9 cellular contexts compared by ENCODE assay signal in the genomic region with DNA sequence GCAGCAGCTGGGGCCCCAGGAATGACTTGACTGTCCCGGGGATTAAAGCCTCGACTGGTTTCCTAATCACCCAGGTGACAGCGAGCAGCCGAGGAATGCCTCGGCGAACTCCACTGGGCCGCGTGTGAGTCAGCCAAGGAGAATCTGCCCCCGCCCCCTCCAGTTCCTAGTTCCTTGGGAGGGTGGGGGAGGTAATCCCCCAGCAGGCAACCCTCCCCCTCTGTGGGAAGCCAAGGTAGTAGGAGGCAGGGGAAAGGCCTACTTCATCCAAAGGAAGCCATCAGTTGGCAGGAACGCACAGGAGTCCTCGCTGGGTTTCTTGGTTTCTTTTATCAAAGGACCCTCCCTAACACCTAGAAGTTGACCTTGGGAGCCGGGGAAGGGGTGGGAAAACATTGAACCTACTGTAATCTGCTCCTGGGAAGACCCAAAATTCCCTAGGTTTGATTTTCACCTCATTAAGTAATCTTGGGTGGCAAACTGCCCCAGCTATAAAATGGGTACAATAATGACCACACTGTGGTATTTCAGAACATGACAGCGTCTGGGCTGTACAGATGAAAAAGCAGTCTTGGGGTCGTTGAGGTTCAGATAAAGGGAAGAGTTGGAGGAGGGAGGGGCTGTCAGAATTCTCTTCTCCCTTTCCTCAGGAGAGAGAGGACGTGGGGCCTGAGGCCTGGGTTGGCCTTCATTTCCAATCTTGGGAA. TPM values are rescaled to one million over a fixed set of nuclear protein-coding genes. Genes with fewer than 3 reads are reported as not detected.
DNase-seq lines count a peak whose midpoint lies in the region; FAIRE-seq and TF ChIP-seq lines count a peak whose summit lies in the region.
"Had no signal": no experiment of that assay in that cellular context is flagged by ENCODE, and none has a peak within 500 bp of the region (broad histone marks: within the 10 kb centered on the region; RNA-seq: fewer than 3 reads in every experiment).

No MANE protein-coding gene starts in this region.

- H4K5ac ChIP-seq in H1 (ENCODE audit: insufficient read length, low read depth, low read length), result peak overlapping the region; percentile 19

- peaks cover 19% of the 10 kb centered on the region for H3K79me1 ChIP-seq in H1 (ENCODE audit: low read depth, low read length)

- H3K56ac ChIP-seq in H1 (replicated peaks; ENCODE audit: insufficient read length, low read depth, low read length), result no peak overlapping the region

- H3K23me2 ChIP-seq in H1 (ENCODE audit: low read depth, low read length), result peaks cover 18% of the 10 kb centered on the region

- H3K9me3 ChIP-seq in H1 (ENCODE audit: insufficient read depth in 2 of 2, low read depth in 1 of 2, low read length in 1 of 2), result no peaks in the 10 kb centered on the region

- FAIRE-seq in H1 (lab: Jason Lieb, UNC), result no peak

- H3K4me1 ChIP-seq in H1 (replicated peaks in 1 of 4; ENCODE audit: control insufficient read depth in 3 of 4, insufficient read depth in 4 of 4, low read length in 3 of 4), result peaks cover 18 to 38% (median 33%) of the 10 kb centered on the region in 4 experiments

- H2BK120ac ChIP-seq in H1 (replicated peaks; ENCODE audit: low read depth, low read length), result no peak overlapping the region

- no peak; a peak in 1 of 4 replicates for TF ChIP-seq RAD21 in H1 (IDR thresholded peaks at IDR 0.05 in 1 of 2, conservative IDR thresholded peaks at IDR 0.05 in 1 of 2; ENCODE audit: low read depth in 2 of 2, low read length in 2 of 2)

- H2AK5ac ChIP-seq in H1 (ENCODE audit: low read depth, low read length), result no peak overlapping the region

- TF ChIP-seq EP300 in H1 (IDR thresholded peaks at IDR 0.05; ENCODE audit: borderline replicate concordance in 1 of 2, low read depth in 2 of 2, low read length in 2 of 2), result no peak; a peak in 1 of 3 replicates

- TF ChIP-seq CTCF in H1 (IDR thresholded peaks at IDR 0.05; ENCODE audit: control extremely low read depth in 1 of 3, insufficient read depth in 1 of 3, low read depth in 1 of 3, low read length in 3 of 3), result no peak

- CTCF ChIA-PET in H1 (lab: Charles Lee; ENCODE audit: partially characterized antibody), result interaction anchor here (0.6 to 12.9 kb wide), 7 partner anchors 15 to 249 kb away, joined by 3 to 133 read pairs (median 3); partner anchors contain the start of gene TRNP1

- POLR2A ChIA-PET in H1 (lab: Charles Lee; ENCODE audit: partially characterized antibody), result interaction anchor here (0.9 to 58.9 kb wide), 12 partner anchors 10 to 223 kb away, joined by 3 to 1829 read pairs (median 8); partner anchors contain the start of genes SLC9A1, TENT5B, TRNP1 and WDTC1

- H3K27me3 ChIP-seq in H1 (replicated peaks in 1 of 4; ENCODE audit: control insufficient read depth in 3 of 4, extremely low read depth in 1 of 4, insufficient read depth in 3 of 4, low read length in 3 of 4), result no peaks in the 10 kb centered on the region

- no peak overlapping the region for H3K4ac ChIP-seq in H1 (replicated peaks; ENCODE audit: insufficient read length, low read depth, low read length)

- H3K14ac ChIP-seq in H1 (ENCODE audit: insufficient read length), result no peak overlapping the region

- H3K23ac ChIP-seq in H1 (ENCODE audit: insufficient read length), result no peak overlapping the region

- peak overlapping the region; percentile 88 to 100 (median 92) for H3K4me3 ChIP-seq in H1 (ENCODE audit: extremely low read depth in 1 of 4, insufficient read depth in 2 of 4, low read depth in 3 of 4, low read length in 4 of 4)

- peaks cover 18 to 29% of the 10 kb centered on the region in 2 experiments for H4K20me1 ChIP-seq in H1 (replicated peaks in 1 of 2; ENCODE audit: control insufficient read depth in 1 of 2, insufficient read depth in 2 of 2, low read length in 2 of 2)

- 0 out of 2 replicates have a peak overlapping the region, but pooled peaks have one; percentile 3 for H2BK5ac ChIP-seq in H1 (ENCODE audit: low read depth, low read length)

- 3% methylated on average over 15 of the region's 15 CpGs; no CpG with 5 or more reads in 1 of the 2 experiments for WGBS in H1 (ENCODE audit: extremely low coverage in 1 of 2, insufficient coverage in 1 of 2, insufficient read length in 1 of 2, insufficient replicate concordance in 2 of 2, low coverage in 1 of 2, low lambda C conversion rate in 2 of 2, missing lambda C conversion rate in 1 of 2), 2 experiments

- peak overlapping the region; percentile 64; the same call in 1 of the 2 replicates for H3K27ac ChIP-seq in H1 (ENCODE audit: low read depth, low read length)

- no peak overlapping the region for H2AFZ ChIP-seq in H1 (ENCODE audit: low read length)

- no peak overlapping the region for H2BK20ac ChIP-seq in H1 (ENCODE audit: low read length)

- no peak overlapping the region for H4K91ac ChIP-seq in H1 (replicated peaks; ENCODE audit: insufficient read length, low read length)

- peak overlapping the region in 3 of 4 experiments; percentile 56 to 83 (median 82); a peak in 4 of 7 replicates for H3K9ac ChIP-seq in H1 (replicated peaks in 1 of 4; ENCODE audit: extremely low read depth in 1 of 4, low read depth in 3 of 4, low read length in 3 of 4)

- H3K4me2 ChIP-seq in H1 (ENCODE audit: insufficient read depth in 1 of 2, low read depth in 2 of 2, low read length in 2 of 2), result peak overlapping the region; percentile 96 to 99

- H3K36me3 ChIP-seq in H1 (ENCODE audit: control insufficient read depth in 2 of 4, insufficient read depth in 4 of 4, low read length in 3 of 4), result peaks cover 4 to 23% (median 5%) of the 10 kb centered on the region in 4 experiments

- H4K8ac ChIP-seq in H1 (ENCODE audit: extremely low read depth, insufficient read depth, low read length), result no peak overlapping the region

- no peak overlapping the region for H2BK15ac ChIP-seq in H1 (ENCODE audit: low read length)

- no peak overlapping the region for H2BK12ac ChIP-seq in H1 (ENCODE audit: low read depth, low read length)

- DNase-seq in AG08396 (ENCODE audit: low spot score), result peak; percentile 88
- peak; percentile 13 for DNase-seq in NCI-H69 (lab: John Stamatoyannopoulos, UW)
- peak in 1 of 2 experiments; percentile 85 for DNase-seq in H1 (ENCODE audit: low read depth in 1 of 2, low spot score in 2 of 2)
- peak; percentile 62 for DNase-seq in myocyte (ENCODE audit: low read depth)
- no peak for DNase-seq in cerebellar nuclear complex (lab: John Stamatoyannopoulos, UW)
- DNase-seq in activated gamma-delta T cell treated with Interleukin-2 at 50 U/mL for 16 hours, result no peak
- DNase-seq in NCI-H2196 treated with DMSO at 0.1 percent for 48 hours (lab: John Stamatoyannopoulos, UW; ENCODE audit: unreplicated experiment), result no peak
- DNase-seq in NCI-H748 (lab: John Stamatoyannopoulos, UW; ENCODE audit: unreplicated experiment), result no peak

- TF ChIP-seq POLR2A in H1 (IDR thresholded peaks at IDR 0.05; ENCODE audit: control extremely low read depth in 1 of 2, low read depth in 2 of 2, low read length in 2 of 2), result peak in 1 of 2 experiments; percentile 54; a peak in 1 of 3 replicates

- peak overlapping the region; percentile 81; the same call in 1 of the 2 replicates for H3K18ac ChIP-seq in H1 (ENCODE audit: extremely low read depth, low read length)

- peaks cover 26 to 51% of the 10 kb centered on the region in 2 experiments for H3K79me2 ChIP-seq in H1 (ENCODE audit: control insufficient read depth in 1 of 2, insufficient read depth in 2 of 2, low read length in 2 of 2)

TF ChIP-seq in H1, 55 proteins besides CTCF, POLR2A, EP300 and RAD21 (continues in another document):
- TF ChIP-seq KDM4A (IDR thresholded peaks at IDR 0.05; ENCODE audit: low read depth, low read length, severe bottlenecking) (no peak), SIN3A (conservative IDR thresholded peaks at IDR 0.05 in 1 of 2, IDR thresholded peaks at IDR 0.05 in 1 of 2; ENCODE audit: low read depth in 1 of 2, low read length in 2 of 2) (peak; percentile 97), TAF7 (optimal IDR thresholded peaks at IDR 0.05; ENCODE audit: borderline replicate concordance, low read depth, low read length) (peak; percentile 73)

RNA-seq across cellular contexts. Expression of gene TENT5B, which starts 1.4 kb away (rescaled TPM):
- 118 and 129 TPM in 2 replicates for total RNA-seq in H1 (2021; fragmentation: NEBNext Ultra II Directional; extraction: Animal tissue kit (Norgen Biotek cat#: 25700))
- 119 and 188 TPM in 2 replicates for polyA plus RNA-seq in H1 (2011; rRNA removed)
- 156 TPM for polyA plus RNA-seq in H1 (2011; cell fraction: cytosol; rRNA removed)
- polyA plus RNA-seq in H1 (2011; cell fraction: nucleus; rRNA removed), result 142 TPM
- polyA plus RNA-seq in H1 (2012, experiment 1 of 2), result 104 to 136 TPM (median 132 TPM) in 4 replicates
- 157 TPM for polyA plus RNA-seq in H1 (2012, experiment 2 of 2)
- polyA plus RNA-seq in H1 (2013, experiment 1 of 2), result 64.1 TPM
- polyA plus RNA-seq in H1 (2013, experiment 2 of 2), result 57.8 TPM
- polyA minus RNA-seq in H1 (2011; rRNA and poly(A)+ RNA removed), result 138 and 188 TPM in 2 replicates
- 164 TPM for polyA minus RNA-seq in H1 (2011; cell fraction: cytosol; rRNA and poly(A)+ RNA removed)
- 132 TPM for polyA minus RNA-seq in H1 (2011; cell fraction: nucleus; rRNA and poly(A)+ RNA removed)
- 0.94 and 5.2 TPM in 2 replicates for total RNA-seq in myocyte
- polyA plus RNA-seq in myocyte (2012), result 0.29 TPM
- polyA plus RNA-seq: IgD-negative memory B cell had no signal

RNA-seq across cellular contexts. Expression of gene TRNP1, which starts 17.7 kb away (rescaled TPM):
- 51.6 and 51.7 TPM in 2 replicates for total RNA-seq in H1 (2021; fragmentation: NEBNext Ultra II Directional; extraction: Animal tissue kit (Norgen Biotek cat#: 25700))
- polyA plus RNA-seq in H1 (2011; rRNA removed), result 102 and 106 TPM in 2 replicates
- 69.8 TPM for polyA plus RNA-seq in H1 (2011; cell fraction: cytosol; rRNA removed)
- 31.0 TPM for polyA plus RNA-seq in H1 (2011; cell fraction: nucleus; rRNA removed)
- polyA plus RNA-seq in H1 (2012, experiment 1 of 2), result 30.9 to 32.4 TPM (median 31.9 TPM) in 4 replicates
- 43.6 TPM for polyA plus RNA-seq in H1 (2012, experiment 2 of 2)
- polyA plus RNA-seq in H1 (2013, experiment 1 of 2), result 29.6 TPM
- 28.1 TPM for polyA plus RNA-seq in H1 (2013, experiment 2 of 2)
- 17.3 and 19.1 TPM in 2 replicates for polyA minus RNA-seq in H1 (2011; rRNA and poly(A)+ RNA removed)
- polyA minus RNA-seq in H1 (2011; cell fraction: cytosol; rRNA and poly(A)+ RNA removed), result 31.3 TPM
- polyA minus RNA-seq in H1 (2011; cell fraction: nucleus; rRNA and poly(A)+ RNA removed), result 49.0 TPM
- 4.7 and 5.4 TPM in 2 replicates for total RNA-seq in myocyte
- 6.0 TPM for polyA plus RNA-seq in myocyte (2012)
- polyA plus RNA-seq: IgD-negative memory B cell had no signal

RNA-seq across cellular contexts. Expression of gene KDF1, which starts 50.9 kb away (rescaled TPM):
- total RNA-seq in H1 (2021; fragmentation: NEBNext Ultra II Directional; extraction: Animal tissue kit (Norgen Biotek cat#: 25700)), result 16.7 and 16.9 TPM in 2 replicates
- 37.5 and 44.3 TPM in 2 replicates for polyA plus RNA-seq in H1 (2011; rRNA removed)
- polyA plus RNA-seq in H1 (2011; cell fraction: cytosol; rRNA removed), result 26.5 TPM
- 24.3 TPM for polyA plus RNA-seq in H1 (2011; cell fraction: nucleus; rRNA removed)
- 15.8 to 22.2 TPM (median 19.0 TPM) in 4 replicates for polyA plus RNA-seq in H1 (2012, experiment 1 of 2)
- polyA plus RNA-seq in H1 (2012, experiment 2 of 2), result 21.6 TPM
- polyA plus RNA-seq in H1 (2013, experiment 1 of 2), result 12.0 TPM
- polyA plus RNA-seq in H1 (2013, experiment 2 of 2), result 11.5 TPM
- 28.9 and 33.1 TPM in 2 replicates for polyA minus RNA-seq in H1 (2011; rRNA and poly(A)+ RNA removed)
- polyA minus RNA-seq in H1 (2011; cell fraction: cytosol; rRNA and poly(A)+ RNA removed), result 18.0 TPM
- polyA minus RNA-seq in H1 (2011; cell fraction: nucleus; rRNA and poly(A)+ RNA removed), result 14.6 TPM
- total RNA-seq in myocyte, result not detected in 2 replicates
- not detected for polyA plus RNA-seq in myocyte (2012)

Comparison
In these comparisons a context has a peak if more than half of its experiments do, and no peak if none do; other contexts are left out.
1. DNase-seq: peak in AG08396 (single experiment), NCI-H69 (single experiment) and myocyte (single experiment); none in cerebellar nuclear complex (0 of 2), activated gamma-delta T cell treated with Interleukin-2 at 50 U/mL for 16 hours (single experiment), NCI-H2196 treated with DMSO at 0.1 percent for 48 hours (single experiment) and NCI-H748 (single experiment).
2. RNA of gene TENT5B, which starts 1.4 kb away (total RNA-seq): 118 to 129 TPM in H1; 0.94 to 5.2 TPM in myocyte; every median in the first group is over 10 times any median in the second.
3. RNA of gene KDF1, which starts 50.9 kb away (total RNA-seq): 16.7 to 16.9 TPM in H1; not detected in myocyte; every median in the first group is over 10 times any median in the second.